Comparison of ENCODE assay signal across 13 cellular contexts in genomic region chr4:109921384-109921808, GRCh38. TPM values are rescaled to one million over a fixed set of nuclear protein-coding genes. Genes with fewer than 3 reads are reported as not detected.
DNase-seq lines count a peak whose midpoint lies in the region; ATAC-seq and TF ChIP-seq lines count a peak whose summit lies in the region.
"Had no signal": no experiment of that assay in that cellular context is flagged by ENCODE, and none has a peak within 500 bp of the region (broad histone marks: within the 10 kb centered on the region; RNA-seq: fewer than 3 reads in every experiment).

No MANE protein-coding gene starts in this region.

- no peak overlapping the region for H3K4me3 ChIP-seq in smooth muscle cell

- no peak for TF ChIP-seq CTCF in WTC11 (IDR thresholded peaks at IDR 0.05)
- TF ChIP-seq CTCF in smooth muscle cell (IDR thresholded peaks at IDR 0.05; ENCODE audit: borderline replicate concordance, insufficient read depth, poor library complexity, severe bottlenecking): no peak

- no peaks in the 10 kb centered on the region for H3K27me3 ChIP-seq in smooth muscle cell (ENCODE audit: low read depth)

- POLR2A ChIA-PET in WTC11 (lab: Charles Lee): no interaction called here

- H3K4me1 ChIP-seq in smooth muscle cell (ENCODE audit: low read depth): peaks cover 9% of the 10 kb centered on the region

- peak; percentile 78; the same call in 1 of the 2 replicates for ATAC-seq in WTC11

- H3K4me2 ChIP-seq in smooth muscle cell: no peak overlapping the region

- peaks cover 11% of the 10 kb centered on the region for H3K4me1 Mint-ChIP-seq in WTC11

- H3F3A ChIP-seq in smooth muscle cell (ENCODE audit: low read depth): no peaks in the 10 kb centered on the region

- H3K9me3 ChIP-seq in smooth muscle cell (replicated peaks; ENCODE audit: low read depth): no peaks in the 10 kb centered on the region

- 21% methylated on average over 1 of the region's 1 CpG for WGBS in smooth muscle cell (ENCODE audit: low lambda C conversion rate)

- DNase-seq in DMS53 (lab: John Stamatoyannopoulos, UW): peak; percentile 55
- no peak for DNase-seq in DMS53 treated with DMSO at 0.1 percent for 48 hours (lab: John Stamatoyannopoulos, UW; ENCODE audit: unreplicated experiment)
- DNase-seq in WTC11 (ENCODE audit: low spot score): no peak
- DNase-seq in iPS DF 19.7 (ENCODE audit: low read depth, low spot score): peak; percentile 25
- DNase-seq in smooth muscle cell (lab: John Stamatoyannopoulos, UW; ENCODE audit: unreplicated experiment): no peak
- DNase-seq in foreskin melanocyte: no peak
- no peak for DNase-seq in activated CD8-positive, alpha-beta memory T cell treated with anti-CD3 and anti-CD28 coated beads, Interleukin-2, amount 50 U/mL, for 48 hours
- no peak for DNase-seq in NCI-H128 (lab: John Stamatoyannopoulos, UW; ENCODE audit: unreplicated experiment)
- DNase-seq: 8988T; activated CD4-positive, alpha-beta T cell treated with anti-CD3 and anti-CD28 coated beads, Interleukin-2, amount 50 U/mL, for 4 hours; stimulated activated CD4-positive, alpha-beta T cell treated with anti-CD3 and anti-CD28 coated beads, Interleukin-4, amount 100 ng/mL, for 4 hours had no signal

- H3K36me3 ChIP-seq in smooth muscle cell (ENCODE audit: low read depth): no peaks in the 10 kb centered on the region

- H3K27ac ChIP-seq in smooth muscle cell (ENCODE audit: low read depth): peak overlapping the region; percentile 76

- H4K20me1 ChIP-seq in smooth muscle cell (ENCODE audit: low read depth): no peaks in the 10 kb centered on the region

- no peaks in the 10 kb centered on the region for H3K9me3 Mint-ChIP-seq in WTC11
- H3K9me3 Mint-ChIP-seq: IgD-negative memory B cell had no signal

- no peaks in the 10 kb centered on the region for H3K79me2 ChIP-seq in smooth muscle cell (ENCODE audit: low read depth)

- H3K27ac Mint-ChIP-seq in WTC11: no peak overlapping the region

- CTCF ChIA-PET in WTC11 (lab: Charles Lee): no interaction called here

- no peaks in the 10 kb centered on the region for H3K27me3 Mint-ChIP-seq in WTC11 (ENCODE audit: low read depth)

- no peaks in the 10 kb centered on the region for H3K36me3 Mint-ChIP-seq in WTC11

- no peak overlapping the region for H2AFZ ChIP-seq in smooth muscle cell (ENCODE audit: low read depth)

- H3K9ac ChIP-seq in smooth muscle cell (ENCODE audit: low read depth): peak overlapping the region; percentile 59

- H3K4me3 Mint-ChIP-seq in WTC11: no peak overlapping the region
- H3K4me3 Mint-ChIP-seq: IgD-negative memory B cell had no signal

TF ChIP-seq in WTC11, 78 proteins besides CTCF, POLR2A, EP300 and RAD21:
- no peak for TF ChIP-seq ZMAT4 (CRISPR knock-in tag; IDR thresholded peaks at IDR 0.05)
- no peak for TF ChIP-seq ELF4 (CRISPR knock-in tag; IDR thresholded peaks at IDR 0.05; ENCODE audit: low read depth)
- TF ChIP-seq ATF6 (CRISPR knock-in tag; IDR thresholded peaks at IDR 0.05): no peak

RNA-seq across cellular contexts. Expression of gene EGF, which starts 8.7 kb away (rescaled TPM):
- total RNA-seq in WTC11 (2021): 2.5 to 2.6 TPM (median 2.5 TPM) in 3 replicates
- total RNA-seq in smooth muscle cell: 9.5 and 15.2 TPM in 2 replicates
- 0.72 and 2.0 TPM in 2 replicates for polyA plus RNA-seq in smooth muscle cell
- polyA plus RNA-seq: liver had no signal

Comparison
In these comparisons a context has a peak if more than half of its experiments do, and no peak if none do; other contexts are left out.
1. DNase-seq: peak in DMS53 (single experiment) and iPS DF 19.7 (single experiment); none in DMS53 treated with DMSO at 0.1 percent for 48 hours (single experiment), WTC11 (single experiment), smooth muscle cell (single experiment), foreskin melanocyte (single experiment), activated CD8-positive, alpha-beta memory T cell treated with anti-CD3 and anti-CD28 coated beads, Interleukin-2, amount 50 U/mL, for 48 hours (single experiment) and NCI-H128 (single experiment).